In the genomic region with DNA sequence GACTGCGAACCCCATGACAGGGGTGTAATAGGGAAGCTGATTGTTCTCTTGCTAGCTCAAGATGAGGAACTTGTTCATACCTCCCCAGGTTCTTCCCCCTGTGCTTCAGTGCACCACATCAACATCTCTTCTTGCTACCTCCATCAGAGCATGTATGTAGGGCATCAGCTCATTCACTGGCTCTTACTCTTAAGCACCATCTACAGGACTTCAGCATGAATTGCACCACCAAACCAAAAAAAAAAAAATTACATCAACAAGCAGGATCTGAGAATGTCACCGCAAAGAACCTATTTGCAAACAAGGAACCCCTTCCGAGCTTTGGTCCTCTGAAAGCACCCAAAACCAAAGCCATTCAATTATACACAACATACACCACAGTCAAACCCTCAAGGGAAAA, we compare ENCODE assay signal across 11 cellular contexts.
A peak's percentile ranks its signal among the peaks of the same experiment; 100 is the strongest.
DNase-seq lines count a peak whose midpoint lies in the region; ATAC-seq and TF ChIP-seq lines count a peak whose summit lies in the region.
"Had no signal": no experiment of that assay in that cellular context is flagged by ENCODE, and none has a peak within 500 bp of the region (broad histone marks: within the 10 kb centered on the region; RNA-seq: fewer than 3 reads in every experiment).

No MANE protein-coding gene starts in this region.

- H3K9me3 Mint-ChIP-seq in naive thymus-derived CD4-positive, alpha-beta T cell: peaks cover 5 to 58% (median 34%) of the 10 kb centered on the region in 11 donors

- H3K4me3 ChIP-seq in DND-41 (ENCODE audit: low read depth in 1 of 2, low read length in 2 of 2): no peak overlapping the region
- H3K4me3 ChIP-seq in naive thymus-derived CD4-positive, alpha-beta T cell (ENCODE audit: low read length): no peak overlapping the region
- H3K4me3 ChIP-seq: gastrocnemius medialis, SK-N-MC had no signal

- H3K79me2 ChIP-seq in DND-41 (ENCODE audit: insufficient read depth, low read length): no peaks in the 10 kb centered on the region

- H3K4me1 Mint-ChIP-seq in naive thymus-derived CD4-positive, alpha-beta T cell: no peaks in the 10 kb centered on the region

- TF ChIP-seq CTCF in DND-41 (IDR thresholded peaks at IDR 0.05; ENCODE audit: borderline replicate concordance, extremely low read depth, low read length, poor library complexity, severe bottlenecking): peak; percentile 39

- DNase-seq in DND-41: no peak
- DNase-seq in HT1080 (ENCODE audit: low read depth): peak; percentile 42
- DNase-seq in SW480 (ENCODE audit: low spot score): peak; percentile 31
- DNase-seq in kidney glomerular epithelial cell (lab: John Stamatoyannopoulos, UW): peak; percentile 1
- DNase-seq in naive thymus-derived CD4-positive, alpha-beta T cell: no peak
- DNase-seq in COLO668 (lab: John Stamatoyannopoulos, UW; ENCODE audit: unreplicated experiment): no peak
- DNase-seq: gastrocnemius medialis, NCI-H1105 had no signal

- H3K27ac Mint-ChIP-seq in naive thymus-derived CD4-positive, alpha-beta T cell: no peak overlapping the region

- POLR2A ChIA-PET in naive thymus-derived CD4-positive, alpha-beta T cell (lab: Charles Lee): no interaction called here

- H3K36me3 Mint-ChIP-seq in naive thymus-derived CD4-positive, alpha-beta T cell: no peaks in the 10 kb centered on the region

- no peak overlapping the region for H3K9ac ChIP-seq in DND-41 (ENCODE audit: low read depth, low read length)

- H3K4me2 ChIP-seq in DND-41 (ENCODE audit: insufficient read depth, low read length): no peak overlapping the region

- H3K27ac ChIP-seq in DND-41 (ENCODE audit: low read length): no peak overlapping the region
- no peak overlapping the region for H3K27ac ChIP-seq in naive thymus-derived CD4-positive, alpha-beta T cell (ENCODE audit: low read depth, low read length)
- H3K27ac ChIP-seq: gastrocnemius medialis, SK-N-MC had no signal

- no peaks in the 10 kb centered on the region for H3K9me3 ChIP-seq in DND-41 (ENCODE audit: insufficient read depth, low read length, severe bottlenecking)
- H3K9me3 ChIP-seq in naive thymus-derived CD4-positive, alpha-beta T cell (ENCODE audit: control insufficient read depth in 2 of 3, low read length in 3 of 3): peaks cover 0 to 7% (median 0%) of the 10 kb centered on the region in 3 experiments
- H3K9me3 ChIP-seq: gastrocnemius medialis had no signal

- intact Hi-C loops in naive thymus-derived CD4-positive, alpha-beta T cell (cut with micrococcal nuclease): no loop called here

- H2AFZ ChIP-seq in DND-41 (ENCODE audit: low read depth, low read length): no peak overlapping the region

- no peak for ATAC-seq in DND-41 (ENCODE audit: insufficient read depth, low read depth)
- no peak for ATAC-seq in HG03097 (IDR thresholded peaks at IDR 0.05; ENCODE audit: low FRiP score, unreplicated experiment)
- no peak for ATAC-seq in naive thymus-derived CD4-positive, alpha-beta T cell
- ATAC-seq in GM21576 (IDR thresholded peaks at IDR 0.05; ENCODE audit: unreplicated experiment): no peak
- ATAC-seq: gastrocnemius medialis had no signal

- H3K4me3 Mint-ChIP-seq in naive thymus-derived CD4-positive, alpha-beta T cell: no peak overlapping the region

- no peaks in the 10 kb centered on the region for H3K27me3 Mint-ChIP-seq in naive thymus-derived CD4-positive, alpha-beta T cell

- no peaks in the 10 kb centered on the region for H4K20me1 ChIP-seq in DND-41 (ENCODE audit: insufficient read depth, low read length)

- no peaks in the 10 kb centered on the region for H3K4me1 ChIP-seq in DND-41 (ENCODE audit: insufficient read depth, low read length)
- no peaks in the 10 kb centered on the region for H3K4me1 ChIP-seq in naive thymus-derived CD4-positive, alpha-beta T cell (ENCODE audit: control insufficient read depth in 2 of 2, insufficient read depth in 2 of 2, low read length in 2 of 2)
- H3K4me1 ChIP-seq: gastrocnemius medialis had no signal

- H3K27me3 ChIP-seq in DND-41 (ENCODE audit: insufficient read depth, low read length, poor library complexity): no peaks in the 10 kb centered on the region
- no peaks in the 10 kb centered on the region for H3K27me3 ChIP-seq in naive thymus-derived CD4-positive, alpha-beta T cell (ENCODE audit: control insufficient read depth in 2 of 2, insufficient read depth in 2 of 2, low read length in 2 of 2)
- H3K27me3 ChIP-seq: gastrocnemius medialis had no signal

- CTCF ChIA-PET in naive thymus-derived CD4-positive, alpha-beta T cell (lab: Charles Lee): no interaction called here

- H3K36me3 ChIP-seq in DND-41 (ENCODE audit: insufficient read depth, low read length): no peaks in the 10 kb centered on the region
- no peaks in the 10 kb centered on the region for H3K36me3 ChIP-seq in naive thymus-derived CD4-positive, alpha-beta T cell (ENCODE audit: control insufficient read depth in 2 of 3, insufficient read depth in 3 of 3, low read length in 3 of 3)
- H3K36me3 ChIP-seq: gastrocnemius medialis had no signal

Comparison
In these comparisons a context has a peak if more than half of its experiments do, and no peak if none do; other contexts are left out.
1. DNase-seq: peak in HT1080 (single experiment), SW480 (single experiment) and kidney glomerular epithelial cell (single experiment); none in DND-41 (single experiment), naive thymus-derived CD4-positive, alpha-beta T cell (0 of 9) and COLO668 (single experiment).